ENCODE assay signal across 8 cellular contexts in genomic region chr10:124736491-124737136, GRCh38. TPM values are rescaled to one million over a fixed set of nuclear protein-coding genes. Genes with fewer than 3 reads are reported as not detected.
DNase-seq lines count a peak whose midpoint lies in the region; ATAC-seq, FAIRE-seq and TF ChIP-seq lines count a peak whose summit lies in the region.

No MANE protein-coding gene starts in this region.

- H4K20me1 ChIP-seq in HepG2 (ENCODE audit: insufficient read depth, low read length): peaks cover 15% of the 10 kb centered on the region

- ATAC-seq in HepG2 (peak; percentile 37), GM21825 (IDR thresholded peaks at IDR 0.05; ENCODE audit: unreplicated experiment) (no peak)

- H3K36me3 ChIP-seq in HepG2 (replicated peaks in 1 of 2; ENCODE audit: control insufficient read depth in 1 of 2, insufficient read depth in 2 of 2, low read length in 2 of 2): peaks cover 0 to 1% of the 10 kb centered on the region in 2 experiments; a peak in 3 of 5 replicates

- H2AFZ ChIP-seq in HepG2 (ENCODE audit: low read length): no peak overlapping the region

- peaks cover 5% of the 10 kb centered on the region; the same call in 1 of the 2 replicates for H3K36me3 Mint-ChIP-seq in HFFc6 (ENCODE audit: low read depth)

- DNase-seq in NCI-H146 treated with DMSO at 0.1 percent for 48 hours (lab: John Stamatoyannopoulos, UW; ENCODE audit: unreplicated experiment) (peak; percentile 26), cerebellar cortex (ENCODE audit: low spot score) (peak; percentile 42), HepG2 (ENCODE audit: low spot score) (peak; percentile 32), superior temporal gyrus (ENCODE audit: extremely low spot score) (peak; percentile 81), HFFc6 (no peak), HuH-7 (ENCODE audit: low spot score) (no peak), T-helper 2 cell (no peak)

- WGBS in HepG2 (ENCODE audit: low lambda C conversion rate): 85% methylated on average over 4 of the region's 11 CpGs

- peaks cover 32% of the 10 kb centered on the region for H3K4me1 Mint-ChIP-seq in HFFc6 (ENCODE audit: low read depth)

- no peak for FAIRE-seq in HepG2 (lab: Jason Lieb, UNC)

- intact Hi-C loops in HepG2 (cut with micrococcal nuclease; ENCODE audit: unreplicated experiment): no loop called here

- BruUV-seq in HepG2 (replicated peaks; lab: Mats Ljungman, UMichigan): no TSS peak

- no peak overlapping the region for H3K4me3 ChIP-seq in HepG2 (replicated peaks in 1 of 3; ENCODE audit: insufficient read depth in 1 of 3, low read depth in 2 of 3, low read length in 3 of 3)

- POLR2A ChIA-PET in HepG2 (lab: Yijun Ruan, JAX): no interaction called here

- 0 out of 2 replicates have a peak, but pooled peaks have one; percentile 11 for TF ChIP-seq CTCF in HepG2 (CRISPR knock-in tag; IDR thresholded peaks at IDR 0.05)
- no peak for TF ChIP-seq CTCF in HFFc6 (IDR thresholded peaks at IDR 0.05)

- H3K27ac Mint-ChIP-seq in HFFc6: no peak overlapping the region

- no peaks in the 10 kb centered on the region; a peak in 1 of 5 replicates for H3K27me3 ChIP-seq in HepG2 (ENCODE audit: control insufficient read depth in 1 of 2, insufficient read depth in 2 of 2, low read length in 2 of 2)

- no peaks in the 10 kb centered on the region for H3K9me3 Mint-ChIP-seq in HFFc6

- no peak overlapping the region for H3K27ac ChIP-seq in HepG2 (ENCODE audit: extremely low read length, insufficient read depth, low read length)

- in situ Hi-C loops in HepG2 (cut with HindIII; ENCODE audit: extremely low pct_ligation_motif_present, low pct_unique_long_range_greater_than_20kb): no loop called here

- peaks cover 72% of the 10 kb centered on the region for H3K79me2 ChIP-seq in HepG2 (ENCODE audit: insufficient read depth, low read length)

- H3K4me2 ChIP-seq in HepG2 (ENCODE audit: low read depth, low read length): no peak overlapping the region

- no peak for TF ChIP-seq RAD21 in HepG2 (CRISPR knock-in tag; IDR thresholded peaks at IDR 0.05)

- H3K27me3 Mint-ChIP-seq in HFFc6 (ENCODE audit: insufficient read depth): no peaks in the 10 kb centered on the region; the same call in 1 of the 2 replicates

- H3K9ac ChIP-seq in HepG2 (ENCODE audit: insufficient read depth, low read depth, low read length): no peak overlapping the region

- H3K4me1 ChIP-seq in HepG2 (ENCODE audit: insufficient read depth, low read length): peaks cover 56% of the 10 kb centered on the region

- no peak overlapping the region for H3K4me3 Mint-ChIP-seq in HFFc6

- H3K9me3 ChIP-seq in HepG2 (ENCODE audit: low read length): no peaks in the 10 kb centered on the region

- no peak for TF ChIP-seq EP300 in HepG2 (IDR thresholded peaks at IDR 0.05; ENCODE audit: low read depth in 2 of 2, low read length in 2 of 2)
- no peak for TF ChIP-seq EP300 in HepG2 (CRISPR knock-in tag; IDR thresholded peaks at IDR 0.05; ENCODE audit: borderline replicate concordance)

- TF ChIP-seq POLR2A in HepG2 (IDR thresholded peaks at IDR 0.05; ENCODE audit: insufficient read depth in 1 of 2, low read depth in 2 of 2, low read length in 2 of 2): no peak

- CTCF ChIA-PET in HepG2 (lab: Yijun Ruan, JAX; ENCODE audit: low intra/inter-chr PET ratio, low total read pairs): no interaction called here

TF ChIP-seq in HepG2, 621 proteins besides CTCF, POLR2A, EP300 and RAD21 (continues in another document):
- TF ChIP-seq RXRA (CRISPR knock-in tag; IDR thresholded peaks at IDR 0.05): peak; percentile 92
- 0 out of 2 replicates have a peak, but pooled peaks have one; percentile 36 for TF ChIP-seq SAP130 (CRISPR knock-in tag; IDR thresholded peaks at IDR 0.05; ENCODE audit: low read depth)
- TF ChIP-seq HIVEP1 (CRISPR knock-in tag; IDR thresholded peaks at IDR 0.05): peak; percentile 29; the same call in 1 of the 2 replicates
- no peak for TF ChIP-seq GFI1 (CRISPR knock-in tag; IDR thresholded peaks at IDR 0.05; ENCODE audit: borderline replicate concordance)
- TF ChIP-seq STAT6 (CRISPR knock-in tag; IDR thresholded peaks at IDR 0.05; ENCODE audit: borderline replicate concordance): no peak

RNA-seq across cellular contexts. Expression of gene FAM53B, which starts 7.6 kb away (rescaled TPM):
- 17.6 and 19.3 TPM in 2 replicates for total RNA-seq in HepG2 (2016; rRNA removed; fragmentation: Illumina TruSeq; extraction: Trizol)
- total RNA-seq in HepG2 (2016; cell fraction: cytosol; rRNA removed; fragmentation: Illumina TruSeq; extraction: Trizol; ENCODE audit: low read depth): 37.4 and 40.4 TPM in 2 replicates
- total RNA-seq in HepG2 (2016; cell fraction: insoluble cytoplasmic fraction; rRNA removed; fragmentation: Illumina TruSeq; extraction: Trizol): 15.2 and 19.1 TPM in 2 replicates
- 19.0 and 21.2 TPM in 2 replicates for total RNA-seq in HepG2 (2016; cell fraction: membrane; rRNA removed; fragmentation: Illumina TruSeq; extraction: Trizol)
- 13.6 and 18.0 TPM in 2 replicates for total RNA-seq in HepG2 (2016; cell fraction: nucleus; rRNA removed; fragmentation: Illumina TruSeq; extraction: Trizol)
- polyA plus RNA-seq in HepG2 (2011; rRNA removed): 5.8 and 6.4 TPM in 2 replicates
- 4.7 and 7.2 TPM in 2 replicates for polyA plus RNA-seq in HepG2 (2011; cell fraction: cytosol; rRNA removed)
- polyA plus RNA-seq in HepG2 (2011; cell fraction: nucleus; rRNA removed): 7.7 and 11.9 TPM in 2 replicates
- 3.5 and 5.6 TPM in 2 replicates for polyA plus RNA-seq in HepG2 (2012)
- 0.71 and 0.72 TPM in 2 replicates for polyA plus RNA-seq in HepG2 (2016; cell fraction: cytosol; fragmentation: Illumina TruSeq; extraction: Trizol; ENCODE audit: low read depth)
- 10.3 and 11.4 TPM in 2 replicates for polyA plus RNA-seq in HepG2 (2016; cell fraction: insoluble cytoplasmic fraction; fragmentation: Illumina TruSeq; extraction: Trizol; ENCODE audit: low read depth)
- 3.6 and 4.1 TPM in 2 replicates for polyA plus RNA-seq in HepG2 (2016; cell fraction: membrane; fragmentation: Illumina TruSeq; extraction: Trizol; ENCODE audit: low read depth)
- 13.5 and 14.8 TPM in 2 replicates for polyA plus RNA-seq in HepG2 (2016; cell fraction: nucleus; fragmentation: Illumina TruSeq; extraction: Trizol; ENCODE audit: insufficient read depth, low read depth)
- 28.7 and 33.7 TPM in 2 replicates for polyA minus RNA-seq in HepG2 (2011; rRNA and poly(A)+ RNA removed; ENCODE audit: low replicate concordance)
- 7.5 and 12.7 TPM in 2 replicates for polyA minus RNA-seq in HepG2 (2011; cell fraction: cytosol; rRNA and poly(A)+ RNA removed)
- 9.5 and 10.1 TPM in 2 replicates for polyA minus RNA-seq in HepG2 (2011; cell fraction: nucleus; rRNA and poly(A)+ RNA removed)
- total RNA-seq in HFFc6 (2021; fragmentation: NEBNext Ultra II Directional; extraction: Animal tissue kit (Norgen Biotek cat#: 25700)): 10 to 100 TPM in 5 of 6 experiments, 1 to 10 TPM in 1; 9.3 to 10.6 (median 10.4) TPM

RNA-seq across cellular contexts. Expression of gene EEF1AKMT2, which starts 55.1 kb away (rescaled TPM):
- 19.3 and 24.1 TPM in 2 replicates for total RNA-seq in HepG2 (2016; rRNA removed; fragmentation: Illumina TruSeq; extraction: Trizol)
- total RNA-seq in HepG2 (2016; cell fraction: cytosol; rRNA removed; fragmentation: Illumina TruSeq; extraction: Trizol; ENCODE audit: low read depth): 7.6 and 9.0 TPM in 2 replicates
- total RNA-seq in HepG2 (2016; cell fraction: insoluble cytoplasmic fraction; rRNA removed; fragmentation: Illumina TruSeq; extraction: Trizol): 19.7 and 24.1 TPM in 2 replicates
- 14.7 and 16.5 TPM in 2 replicates for total RNA-seq in HepG2 (2016; cell fraction: membrane; rRNA removed; fragmentation: Illumina TruSeq; extraction: Trizol)
- 19.2 and 19.6 TPM in 2 replicates for total RNA-seq in HepG2 (2016; cell fraction: nucleus; rRNA removed; fragmentation: Illumina TruSeq; extraction: Trizol)
- 8.6 and 11.3 TPM in 2 replicates for polyA plus RNA-seq in HepG2 (2011; rRNA removed)
- 3.8 and 6.6 TPM in 2 replicates for polyA plus RNA-seq in HepG2 (2011; cell fraction: cytosol; rRNA removed)
- polyA plus RNA-seq in HepG2 (2011; cell fraction: nucleus; rRNA removed): 5.5 and 6.0 TPM in 2 replicates
- polyA plus RNA-seq in HepG2 (2012): 8.0 and 12.7 TPM in 2 replicates
- polyA plus RNA-seq in HepG2 (2016; cell fraction: cytosol; fragmentation: Illumina TruSeq; extraction: Trizol; ENCODE audit: low read depth): 6.0 and 7.6 TPM in 2 replicates
- 20.8 and 22.1 TPM in 2 replicates for polyA plus RNA-seq in HepG2 (2016; cell fraction: insoluble cytoplasmic fraction; fragmentation: Illumina TruSeq; extraction: Trizol; ENCODE audit: low read depth)
- polyA plus RNA-seq in HepG2 (2016; cell fraction: membrane; fragmentation: Illumina TruSeq; extraction: Trizol; ENCODE audit: low read depth): 9.4 and 10.8 TPM in 2 replicates
- 22.3 and 25.2 TPM in 2 replicates for polyA plus RNA-seq in HepG2 (2016; cell fraction: nucleus; fragmentation: Illumina TruSeq; extraction: Trizol; ENCODE audit: insufficient read depth, low read depth)
- 4.6 and 19.2 TPM in 2 replicates for polyA minus RNA-seq in HepG2 (2011; rRNA and poly(A)+ RNA removed; ENCODE audit: low replicate concordance)
- polyA minus RNA-seq in HepG2 (2011; cell fraction: cytosol; rRNA and poly(A)+ RNA removed): 7.5 and 7.6 TPM in 2 replicates
- polyA minus RNA-seq in HepG2 (2011; cell fraction: nucleus; rRNA and poly(A)+ RNA removed): 19.4 and 22.7 TPM in 2 replicates
- 10 to 100 TPM; 15.8 to 19.5 (median 17.7) TPM for total RNA-seq in HFFc6 (2021; fragmentation: NEBNext Ultra II Directional; extraction: Animal tissue kit (Norgen Biotek cat#: 25700))

Comparison
In these comparisons a context has a peak if more than half of its experiments do, and no peak if none do; other contexts are left out.
1. DNase-seq: peak in NCI-H146 treated with DMSO at 0.1 percent for 48 hours (single experiment), cerebellar cortex (single experiment), HepG2 (single experiment) and superior temporal gyrus (single experiment); none in HFFc6 (single experiment), HuH-7 (single experiment) and T-helper 2 cell (0 of 5).